8 cellular contexts compared by ENCODE assay signal in the genomic region with DNA sequence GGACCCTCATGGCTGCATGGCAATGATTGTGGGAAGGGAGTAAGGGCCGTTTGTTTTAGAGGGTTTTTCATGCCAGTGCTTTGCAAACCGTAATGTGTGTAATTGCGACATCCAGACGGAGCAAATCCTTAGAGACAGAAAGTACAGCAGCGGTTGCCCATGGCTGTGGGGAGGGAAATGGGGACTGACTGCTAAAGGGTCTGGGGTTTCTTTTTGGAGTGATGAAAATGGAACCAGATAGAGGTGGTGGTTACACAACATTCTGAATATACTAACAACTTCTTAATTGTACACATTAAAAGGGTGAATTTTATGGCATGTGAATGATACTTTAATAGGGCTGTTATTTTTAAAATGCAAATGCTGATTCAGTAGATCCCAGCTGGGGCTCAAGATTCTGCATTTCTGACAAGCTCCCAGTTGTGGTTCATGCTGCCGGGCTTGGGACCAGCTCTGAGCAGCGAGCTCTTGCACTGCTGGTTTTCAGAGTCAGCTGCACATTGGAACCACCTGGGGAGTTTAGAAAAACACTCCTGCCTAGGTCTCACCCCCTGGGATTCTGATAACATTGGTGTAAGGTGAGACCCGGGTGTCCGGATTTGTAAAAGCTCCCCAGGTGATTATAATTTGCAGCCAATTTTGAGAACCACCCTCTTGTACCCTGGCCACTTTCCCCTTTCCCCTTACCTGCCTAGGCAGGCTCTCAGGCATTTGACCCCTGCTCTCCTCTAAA. TPM values are rescaled to one million over a fixed set of nuclear protein-coding genes. Genes with fewer than 3 reads are reported as not detected.
DNase-seq lines count a peak whose midpoint lies in the region; ATAC-seq, FAIRE-seq and TF ChIP-seq lines count a peak whose summit lies in the region.

No MANE protein-coding gene starts in this region.

- WGBS in mesodermal cell (ENCODE audit: insufficient coverage in 2 of 2), 2 experiments = 43 to 67% methylated on average over 2 to 7 of the region's 9 CpGs

- peak overlapping the region; percentile 56 for H3K9ac ChIP-seq in OCI-LY3 (ENCODE audit: low read length)

- H3K9me3 ChIP-seq in OCI-LY3 (ENCODE audit: insufficient read depth, low read length) (no peaks in the 10 kb centered on the region), mesodermal cell (ENCODE audit: control insufficient read depth, low read length) (no peaks in the 10 kb centered on the region)

- peak overlapping the region; percentile 64 for H3K4me2 ChIP-seq in OCI-LY3 (ENCODE audit: low read length)

- CTCF ChIA-PET in GM10248 (lab: Yijun Ruan, JAX) = interaction anchor here (0.7 to 17.6 kb wide), 6 partner anchors 18 to 100 kb away, joined by 3 to 304 read pairs (median 4); partner anchors contain the start of genes NCBP2L and TSC22D3

- H3K36me3 ChIP-seq in OCI-LY3 (replicated peaks; ENCODE audit: low read depth, low read length) (no peaks in the 10 kb centered on the region), bronchial epithelial cell (ENCODE audit: control insufficient read depth, insufficient read depth, low read length) (no peaks in the 10 kb centered on the region), mesodermal cell (ENCODE audit: control insufficient read depth, insufficient read depth, low read length) (no peaks in the 10 kb centered on the region)

- H4K20me1 ChIP-seq in OCI-LY3 (ENCODE audit: insufficient read depth, low read length) = no peaks in the 10 kb centered on the region

- H3K27me3 ChIP-seq in OCI-LY3 (ENCODE audit: low read depth, low read length) (peaks cover 17% of the 10 kb centered on the region), bronchial epithelial cell (ENCODE audit: control insufficient read depth, insufficient read depth, low read length) (no peaks in the 10 kb centered on the region)

- in situ Hi-C loops in ACHN (cut with HindIII; ENCODE audit: low pct_ligation_motif_present, low pct_unique_long_range_greater_than_20kb, low sequenced_read_pairs) = no loop called here

- ATAC-seq in GM18868 (IDR thresholded peaks at IDR 0.05; ENCODE audit: unreplicated experiment) = no peak

- no peak overlapping the region for H3K27ac ChIP-seq in OCI-LY3 (ENCODE audit: low read length)
- no peak overlapping the region for H3K27ac ChIP-seq in mesodermal cell (ENCODE audit: low read depth, low read length, severe bottlenecking)

- POLR2A ChIA-PET in GM10248 (lab: Yijun Ruan, JAX) = interaction anchor here (2.6 to 4.2 kb wide), 2 partner anchors 36 to 40 kb away, joined by 30 to 34 read pairs; no protein-coding TSS in a partner anchor

- peak overlapping the region; percentile 77 for H3K4me3 ChIP-seq in OCI-LY3 (ENCODE audit: low read length)
- H3K4me3 ChIP-seq in bronchial epithelial cell (ENCODE audit: low read depth, low read length) = peak overlapping the region; percentile 65
- peak overlapping the region; percentile 5 for H3K4me3 ChIP-seq in mesodermal cell (ENCODE audit: extremely low read depth, insufficient read depth, low read length, poor library complexity, severe bottlenecking)

- TF ChIP-seq CTCF in OCI-LY3 (IDR thresholded peaks at IDR 0.05; ENCODE audit: low read depth, low read length) = no peak
- TF ChIP-seq CTCF in bronchial epithelial cell (IDR thresholded peaks at IDR 0.05; ENCODE audit: insufficient read depth, low read length, severe bottlenecking) = no peak
- TF ChIP-seq CTCF in GM10248 (IDR thresholded peaks at IDR 0.05; ENCODE audit: control extremely low read depth, extremely low read depth, low read depth, missing control alignments) = no peak

- H3K4me1 ChIP-seq in OCI-LY3 (ENCODE audit: low read length) = peaks cover 22% of the 10 kb centered on the region
- peaks cover 7% of the 10 kb centered on the region for H3K4me1 ChIP-seq in mesodermal cell (ENCODE audit: control insufficient read depth, insufficient read depth, low read length, poor library complexity, severe bottlenecking)

- FAIRE-seq in bronchial epithelial cell (lab: Jason Lieb, UNC) = no peak

- H2AFZ ChIP-seq in OCI-LY3 (ENCODE audit: low read depth, low read length) = no peak overlapping the region

- no peaks in the 10 kb centered on the region for H3K79me2 ChIP-seq in OCI-LY3 (ENCODE audit: low read length)

- DNase-seq in H4 (ENCODE audit: low spot score) (peak; percentile 38), bronchial epithelial cell (ENCODE audit: low read depth) (no peak), ACHN (no peak), GDM1 (lab: John Stamatoyannopoulos, UW) (no peak), GM10248 (ENCODE audit: extremely low spot score) (no peak)

RNA-seq across cellular contexts. Expression of gene PRPS1, which starts 47.7 kb away (rescaled TPM):
- 81.3 and 100 TPM in 2 replicates for total RNA-seq in H4 (2014; rRNA removed; shearing (Covaris generic))
- total RNA-seq in bronchial epithelial cell = 11.8 and 15.0 TPM in 2 replicates
- 40.7 TPM for polyA plus RNA-seq in mesodermal cell (2013, experiment 1 of 2)
- polyA plus RNA-seq in mesodermal cell (2013, experiment 2 of 2) = 41.5 TPM

Comparison
In these comparisons a context has a peak if more than half of its experiments do, and no peak if none do; other contexts are left out.
1. H3K4me3 ChIP-seq: peak in every context shown above with its lines; median percentile 77 in OCI-LY3; 65 in bronchial epithelial cell; 5 in mesodermal cell.